In the genomic region with DNA sequence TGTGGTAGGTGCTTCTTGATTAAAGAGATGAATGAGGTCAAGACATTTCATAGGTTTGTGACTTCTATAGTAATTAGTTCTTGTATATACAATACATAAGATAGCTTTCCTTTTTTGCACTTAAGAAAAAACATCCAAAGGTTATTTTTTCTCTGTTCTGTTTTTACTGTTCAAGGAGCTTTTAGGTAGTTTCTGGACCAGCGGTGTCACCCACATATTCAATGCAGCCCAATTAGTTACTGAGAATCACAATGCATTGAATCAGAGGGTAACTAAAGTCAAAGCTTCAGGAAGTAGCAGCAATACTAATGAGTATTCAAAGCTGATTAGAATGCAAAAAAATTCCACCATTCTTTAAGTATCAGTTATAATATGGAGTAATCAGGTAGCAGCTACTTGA, we compare ENCODE assay signal across 25 cellular contexts.
"Had no signal": no experiment of that assay in that cellular context is flagged by ENCODE, and none has a peak within 500 bp of the region (broad histone marks: within the 10 kb centered on the region; RNA-seq: fewer than 3 reads in every experiment).

No MANE protein-coding gene starts in this region.

- H3K79me2 ChIP-seq: parathyroid adenoma had no signal

- H3K4me3 ChIP-seq: neural progenitor cell, ovary, psoas muscle, right lobe of liver, sigmoid colon, stomach, thoracic aorta, thyroid gland, tibial nerve, upper lobe of right lung, uterus had no signal

- H2AFZ ChIP-seq: neural progenitor cell, parathyroid adenoma had no signal

- H3K9ac ChIP-seq: neural progenitor cell, parathyroid adenoma had no signal

- H3K27me3 ChIP-seq: neural progenitor cell, ovary, right lobe of liver, sigmoid colon, stomach, thyroid gland, tibial nerve, upper lobe of right lung, uterus had no signal

- ATAC-seq: natural killer cell; psoas muscle; right cardiac atrium; right lobe of liver; stimulated activated effector memory CD8-positive, alpha-beta T cell treated with anti-CD3 and anti-CD28 coated beads, Interleukin-12 subunit alpha, Interleukin-12 subunit beta, amount 100 ng/mL, for 72 hours; stimulated activated naive B cell treated with anti-CD40 and anti-IgM and Interleukin-4, amounts not matched to agents 10 μg/mL and 1 μg/mL and 100 μg/mL, for 72 hours; upper lobe of right lung had no signal

- H3K4me1 ChIP-seq: neural progenitor cell, parathyroid adenoma, psoas muscle, right lobe of liver, sigmoid colon, stomach, thyroid gland, tibial nerve, upper lobe of right lung, uterus had no signal

- DNase-seq: natural killer cell; occipital lobe; ovary; posterior cingulate gyrus; psoas muscle; right cardiac atrium; right lobe of liver; sigmoid colon; small intestine; stimulated activated CD4-positive, alpha-beta T cell treated with anti-CD3 and anti-CD28 coated beads, Interleukin-15, amount 100 ng/mL, for 24 hours; stimulated activated CD4-positive, alpha-beta T cell treated with anti-CD3 and anti-CD28 coated beads, Interleukin-2, amount 100 ng/mL, for 24 hours; stimulated activated CD4-positive, alpha-beta T cell treated with anti-CD3 and anti-CD28 coated beads, Interleukin-2, amount 100 ng/mL, for 48 hours; stimulated activated CD4-positive, alpha-beta T cell treated with anti-CD3 and anti-CD28 coated beads, Interleukin-4, amount 100 ng/mL, for 24 hours; stimulated activated naive B cell treated with anti-CD40 and anti-IgM and Interleukin-4, amounts not matched to agents 10 μg/mL and 1 μg/mL and 100 μg/mL, for 72 hours; stimulated activated naive CD4-positive, alpha-beta T cell treated with Interleukin-2 at 50 U/mL for 16 hours; stomach; thyroid gland; trophoblast cell; upper lobe of right lung; uterus had no signal

- H3K9me3 ChIP-seq: ovary, psoas muscle, right lobe of liver, sigmoid colon, stomach, thoracic aorta, thyroid gland, tibial nerve, upper lobe of right lung, uterus had no signal

- FAIRE-seq: small intestine had no signal

- H3K36me3 ChIP-seq: neural progenitor cell, ovary, right lobe of liver, sigmoid colon, stomach, thoracic aorta, thyroid gland, tibial nerve, upper lobe of right lung, uterus had no signal

- H3K4me2 ChIP-seq: neural progenitor cell had no signal

- H3K27ac ChIP-seq: neural progenitor cell, ovary, parathyroid adenoma, psoas muscle, right lobe of liver, sigmoid colon, stomach, thoracic aorta, thyroid gland, tibial nerve, upper lobe of right lung, uterus had no signal
